8 cellular contexts compared by ENCODE assay signal in genomic region chr10:98331888-98332287, GRCh38.
A peak's percentile ranks its signal among the peaks of the same experiment; 100 is the strongest.
DNase-seq lines count a peak whose midpoint lies in the region; ATAC-seq and TF ChIP-seq lines count a peak whose summit lies in the region.

No MANE protein-coding gene starts in this region.

- POLR2A ChIA-PET in CD4-positive, alpha-beta memory T cell (lab: Charles Lee; ENCODE audit: partially characterized antibody): no interaction called here

- ATAC-seq in GM21619 (IDR thresholded peaks at IDR 0.05; ENCODE audit: unreplicated experiment): no peak

- no peak overlapping the region for H3K27ac ChIP-seq in endodermal cell (ENCODE audit: low read depth, low read length)
- no peak overlapping the region for H3K27ac ChIP-seq in CD4-positive, alpha-beta memory T cell (ENCODE audit: low read depth, low read length)

- H3K4me3 Mint-ChIP-seq in endodermal cell: no peak overlapping the region
- H3K4me3 Mint-ChIP-seq in CD4-positive, alpha-beta memory T cell: no peak overlapping the region

- H3K36me3 Mint-ChIP-seq in endodermal cell (ENCODE audit: low read depth): no peaks in the 10 kb centered on the region
- no peaks in the 10 kb centered on the region for H3K36me3 Mint-ChIP-seq in CD4-positive, alpha-beta memory T cell

- H3K4me1 Mint-ChIP-seq in endodermal cell: no peaks in the 10 kb centered on the region
- H3K4me1 Mint-ChIP-seq in CD4-positive, alpha-beta memory T cell: no peaks in the 10 kb centered on the region

- H3K27me3 ChIP-seq in endodermal cell (ENCODE audit: control insufficient read depth, insufficient read depth, low read length, poor library complexity, severe bottlenecking): no peaks in the 10 kb centered on the region
- no peaks in the 10 kb centered on the region for H3K27me3 ChIP-seq in CD4-positive, alpha-beta memory T cell (ENCODE audit: insufficient read depth, low read length)

- H3K4me1 ChIP-seq in endodermal cell (ENCODE audit: control insufficient read depth, insufficient read depth, low read length): no peaks in the 10 kb centered on the region
- H3K4me1 ChIP-seq in CD4-positive, alpha-beta memory T cell (ENCODE audit: insufficient read depth, low read length): no peaks in the 10 kb centered on the region

- no peaks in the 10 kb centered on the region for H3K36me3 ChIP-seq in endodermal cell (ENCODE audit: control insufficient read depth, insufficient read depth, low read length)
- H3K36me3 ChIP-seq in CD4-positive, alpha-beta memory T cell (ENCODE audit: insufficient read depth, low read length): no peaks in the 10 kb centered on the region

- no peak overlapping the region for H3K4me3 ChIP-seq in endodermal cell (ENCODE audit: low read length)
- H3K4me3 ChIP-seq in CD4-positive, alpha-beta memory T cell (ENCODE audit: low read length in 2 of 2): no peak overlapping the region

- CTCF ChIA-PET in CD4-positive, alpha-beta memory T cell (lab: Charles Lee; ENCODE audit: partially characterized antibody): no interaction called here

- H3K27me3 Mint-ChIP-seq in endodermal cell (ENCODE audit: insufficient read depth): no peaks in the 10 kb centered on the region
- H3K27me3 Mint-ChIP-seq in CD4-positive, alpha-beta memory T cell: no peaks in the 10 kb centered on the region

- H3K9me3 Mint-ChIP-seq in endodermal cell: no peaks in the 10 kb centered on the region
- peaks cover 0 to 4% (median 0%) of the 10 kb centered on the region in 8 donors for H3K9me3 Mint-ChIP-seq in CD4-positive, alpha-beta memory T cell

- peak; percentile 82 for TF ChIP-seq CTCF in endodermal cell (conservative IDR thresholded peaks at IDR 0.05)

- 54 to 83% methylated on average over 2 to 6 of the region's 6 CpGs for WGBS in endodermal cell (ENCODE audit: insufficient coverage in 1 of 2, insufficient read length in 1 of 2), 2 experiments

- no peak overlapping the region for H3K27ac Mint-ChIP-seq in endodermal cell
- no peak overlapping the region for H3K27ac Mint-ChIP-seq in CD4-positive, alpha-beta memory T cell

- intact Hi-C loops in CD4-positive, alpha-beta memory T cell (cut with micrococcal nuclease): no loop called here

- H3K9ac ChIP-seq in endodermal cell (ENCODE audit: extremely low read depth, low read length, poor library complexity, severe bottlenecking): no peak overlapping the region

- H3K9me3 ChIP-seq in endodermal cell (ENCODE audit: control insufficient read depth, low read length): no peaks in the 10 kb centered on the region
- H3K9me3 ChIP-seq in CD4-positive, alpha-beta memory T cell (ENCODE audit: control insufficient read depth in 1 of 2, low read length in 2 of 2): no peaks in the 10 kb centered on the region

- peak; percentile 26 for DNase-seq in stimulated activated CD4-positive, alpha-beta T cell treated with anti-CD3 and anti-CD28 coated beads, Interleukin-15, amount 100 ng/mL, for 24 hours
- no peak for DNase-seq in stimulated activated CD4-positive, alpha-beta T cell treated with anti-CD3 and anti-CD28 coated beads, Interleukin-4, amount 100 ng/mL, for 4 hours
- DNase-seq in NCI-H69 (lab: John Stamatoyannopoulos, UW): peak; percentile 59
- DNase-seq in endodermal cell: peak; percentile 88
- no peak for DNase-seq in NCI-H2196 treated with DMSO at 0.1 percent for 48 hours (lab: John Stamatoyannopoulos, UW; ENCODE audit: unreplicated experiment)
- DNase-seq in foreskin melanocyte: no peak
- no peak for DNase-seq in CD4-positive, alpha-beta memory T cell

Comparison
In these comparisons a context has a peak if more than half of its experiments do, and no peak if none do; other contexts are left out.
1. DNase-seq: peak in stimulated activated CD4-positive, alpha-beta T cell treated with anti-CD3 and anti-CD28 coated beads, Interleukin-15, amount 100 ng/mL, for 24 hours (single experiment), NCI-H69 (single experiment) and endodermal cell (single experiment); none in stimulated activated CD4-positive, alpha-beta T cell treated with anti-CD3 and anti-CD28 coated beads, Interleukin-4, amount 100 ng/mL, for 4 hours (0 of 2), NCI-H2196 treated with DMSO at 0.1 percent for 48 hours (single experiment), foreskin melanocyte (single experiment) and CD4-positive, alpha-beta memory T cell (0 of 5).